ENCODE assay signal across 8 cellular contexts in the genomic region with DNA sequence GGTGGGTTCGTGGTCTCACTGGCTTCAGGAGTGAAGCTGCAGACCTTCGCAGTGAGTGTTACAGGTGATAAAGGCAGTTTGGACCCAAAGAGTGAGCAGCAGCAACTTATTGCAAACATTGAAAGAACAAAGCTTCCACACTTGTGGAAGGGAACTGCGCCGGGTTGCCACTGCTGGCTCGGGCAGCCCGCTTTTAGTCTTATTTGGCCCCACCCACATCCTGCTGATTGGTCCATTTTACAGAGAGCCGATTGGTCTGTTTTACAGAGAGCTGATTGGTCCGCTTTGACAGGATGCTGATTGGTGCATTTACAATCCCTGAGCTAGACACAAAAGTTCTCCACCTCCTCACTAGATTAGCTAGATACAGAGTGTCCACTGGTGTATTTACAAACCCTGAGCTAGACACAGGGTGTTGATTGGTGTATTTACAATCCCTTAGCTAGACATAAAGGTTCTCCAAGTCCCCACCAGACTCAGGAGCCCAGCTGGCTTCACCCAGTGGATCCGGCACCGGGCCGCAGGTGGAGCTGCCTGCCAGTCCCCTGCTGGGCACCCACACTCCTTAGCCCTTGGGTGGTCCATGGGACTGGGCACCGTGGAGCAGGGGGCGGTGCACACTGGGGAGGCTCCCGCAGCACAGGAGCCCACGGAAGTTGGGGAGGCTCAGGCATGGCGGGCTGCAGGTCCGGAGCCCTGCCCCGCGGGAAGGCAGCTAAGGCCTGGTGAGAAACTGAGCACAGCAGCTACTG. TPM values are rescaled to one million over a fixed set of nuclear protein-coding genes. Genes with fewer than 3 reads are reported as not detected.
DNase-seq lines count a peak whose midpoint lies in the region; ATAC-seq, FAIRE-seq and TF ChIP-seq lines count a peak whose summit lies in the region.
"Not testable (repeated sequence)": the region's sequence is repeated elsewhere in the genome, so short reads cannot be mapped to it uniquely, and the experiment has no call there.

No MANE protein-coding gene starts in this region.

- H3K23me2 ChIP-seq in H9 (ENCODE audit: insufficient read length, low read depth, low read length, poor library complexity, severe bottlenecking) = not testable (repeated sequence)

- H3K14ac ChIP-seq in H9 (ENCODE audit: insufficient read depth, low read length) = not testable (repeated sequence)

- in situ Hi-C loops in K562 (cut with MboI) = not testable (repeated sequence)

- DNase-seq in GM23338 (ENCODE audit: low spot score); H9; WTC11 (ENCODE audit: low spot score); astrocyte (ENCODE audit: low read depth); neural progenitor cell (ENCODE audit: low spot score): not testable (repeated sequence)
- DNase-seq in K562 (ENCODE audit: extremely low read depth in 1 of 4, low spot score in 3 of 4) = peak in 1 of 4 experiments; percentile 4
- DNase-seq in osteocyte (ENCODE audit: extremely low spot score, unreplicated experiment) = peak; percentile 80
- DNase-seq in testis = peak; percentile 71

- TF ChIP-seq RAD21 in K562 (CRISPR knock-in tag; conservative IDR thresholded peaks at IDR 0.05 in 1 of 2, IDR thresholded peaks at IDR 0.05 in 1 of 2) = not testable (repeated sequence)

- not testable (repeated sequence) for H3T11ph ChIP-seq in H9 (ENCODE audit: low read length)

- WGBS in H9 (ENCODE audit: extremely low coverage, insufficient read length, low lambda C conversion rate) = no CpG with 5 or more reads among the region's 19 CpGs
- 14% methylated on average over 14 of the region's 19 CpGs for WGBS in K562 (ENCODE audit: insufficient coverage, low coverage, missing lambda C conversion rate)
- 64 to 73% methylated on average over 11 to 12 of the region's 19 CpGs for WGBS in testis, 2 donors

- H3K9me1 ChIP-seq in K562 (ENCODE audit: control insufficient read depth, insufficient read depth, low read length) = not testable (repeated sequence)

- H3K9me2 ChIP-seq in GM23338 (ENCODE audit: insufficient read depth) = not testable (repeated sequence)

- not testable (repeated sequence) for H3K56ac ChIP-seq in H9 (ENCODE audit: insufficient read length, low read depth, low read length)

- H3K4ac ChIP-seq in H9 (ENCODE audit: low read depth, low read length) = not testable (repeated sequence)

- not testable (repeated sequence) for H3K23ac ChIP-seq in H9 (ENCODE audit: insufficient read length, low read depth, low read length)

- not testable (repeated sequence) for H2BK20ac ChIP-seq in H9 (ENCODE audit: low read depth, low read length, poor library complexity, severe bottlenecking)

- CTCF ChIA-PET in WTC11 (lab: Charles Lee) = interaction anchor here (2.0 kb wide), 1 partner anchor 84 kb away, joined by 8 read pairs; no protein-coding TSS in a partner anchor
- CTCF ChIA-PET in K562 (lab: Yijun Ruan, JAX; ENCODE audit: low intra/inter-chr PET ratio) = not testable (repeated sequence)

- not testable (repeated sequence) for BruUV-seq in K562 (replicated peaks; lab: Mats Ljungman, UMichigan)

- not testable (repeated sequence) for FAIRE-seq in astrocyte (lab: Jason Lieb, UNC); K562 (lab: Jason Lieb, UNC)

- H3K27ac Mint-ChIP-seq in GM23338 (peak overlapping the region; percentile 77; the same call in 1 of the 2 replicates), H9 (peak overlapping the region in 2 of 3 experiments; percentile 55 to 74; a peak in 3 of 7 replicates), WTC11 (0 out of 2 replicates have a peak overlapping the region, but pooled peaks have one; percentile 63), astrocyte (ENCODE audit: unreplicated experiment) (peak overlapping the region; percentile 8), neural progenitor cell (peak overlapping the region; percentile 87)
- H3K27ac Mint-ChIP-seq in osteocyte (ENCODE audit: unreplicated experiment) = not testable (repeated sequence)

- not testable (repeated sequence) for H3K36me3 Mint-ChIP-seq in GM23338 (ENCODE audit: low read depth); H9 (ENCODE audit: insufficient read depth in 1 of 3, low read depth in 3 of 3); WTC11; astrocyte (ENCODE audit: low read depth, unreplicated experiment); neural progenitor cell; osteocyte (ENCODE audit: unreplicated experiment)

- H3K9ac ChIP-seq in H9 (ENCODE audit: extremely low read depth, insufficient read length, low read length); astrocyte (ENCODE audit: low read length); K562 (ENCODE audit: insufficient read depth in 1 of 2, low read depth in 2 of 2, low read length in 2 of 2); neural progenitor cell: not testable (repeated sequence)

- H4K91ac ChIP-seq in H9 (ENCODE audit: insufficient read length, low read depth, low read length) = not testable (repeated sequence)

- not testable (repeated sequence) for H3K4me3 Mint-ChIP-seq in GM23338; H9; WTC11; astrocyte (ENCODE audit: unreplicated experiment); neural progenitor cell; osteocyte (ENCODE audit: unreplicated experiment)

- H3K4me3 ChIP-seq in GM23338; astrocyte (ENCODE audit: insufficient read depth, low read depth, low read length); K562; neural progenitor cell: not testable (repeated sequence)
- peak overlapping the region in 1 of 2 donors; percentile 38 for H3K4me3 ChIP-seq in testis

- H3K27me3 Mint-ChIP-seq in GM23338 (ENCODE audit: insufficient read depth, low read depth, poor library complexity); H9 (ENCODE audit: low read depth); WTC11 (ENCODE audit: low read depth); astrocyte (ENCODE audit: low read depth, unreplicated experiment); neural progenitor cell (ENCODE audit: insufficient read depth, low read depth): not testable (repeated sequence)
- peaks cover 16% of the 10 kb centered on the region for H3K27me3 Mint-ChIP-seq in osteocyte (ENCODE audit: unreplicated experiment)

- not testable (repeated sequence) for H2BK12ac ChIP-seq in H9 (ENCODE audit: insufficient read length, low read depth, low read length)

- not testable (repeated sequence) for H4K8ac ChIP-seq in H9 (replicated peaks; ENCODE audit: insufficient read length, low read depth, low read length)

- not testable (repeated sequence) for H2AFZ ChIP-seq in GM23338; H9 (ENCODE audit: low read length); astrocyte (ENCODE audit: low read depth, low read length); K562 (ENCODE audit: low read depth, low read length); neural progenitor cell (replicated peaks)

- H2BK15ac ChIP-seq in H9 (ENCODE audit: low read depth, low read length) = not testable (repeated sequence)

- not testable (repeated sequence) for H4K20me1 ChIP-seq in GM23338 (replicated peaks; ENCODE audit: insufficient read depth); H9 (ENCODE audit: control insufficient read depth, insufficient read depth, insufficient read length); astrocyte (ENCODE audit: insufficient read depth, low read length); K562 (replicated peaks; ENCODE audit: control insufficient read depth, insufficient read depth, low read length); neural progenitor cell (ENCODE audit: low read depth)

- TF ChIP-seq CTCF in GM23338 (conservative IDR thresholded peaks at IDR 0.05; ENCODE audit: low read depth in 2 of 2); H9 (conservative IDR thresholded peaks at IDR 0.05); WTC11 (IDR thresholded peaks at IDR 0.05); astrocyte (IDR thresholded peaks at IDR 0.05; ENCODE audit: insufficient read depth, low read depth, low read length); K562 (IDR thresholded peaks at IDR 0.05 in 2 of 3, conservative IDR thresholded peaks at IDR 0.05 in 1 of 3; ENCODE audit: insufficient read depth in 2 of 3, low read depth in 1 of 3, low read length in 3 of 3); neural progenitor cell (IDR thresholded peaks at IDR 0.05); osteocyte (IDR thresholded peaks at IDR 0.05); testis (IDR thresholded peaks at IDR 0.05): not testable (repeated sequence)

- H3K27ac ChIP-seq in GM23338 (ENCODE audit: low read depth); H9 (ENCODE audit: insufficient read length, low read depth, low read length); astrocyte (ENCODE audit: low read depth, low read length); K562 (ENCODE audit: extremely low read depth, low read depth, low read length); neural progenitor cell; testis: not testable (repeated sequence)

- not testable (repeated sequence) for H3K9me3 Mint-ChIP-seq in GM23338; H9; WTC11; astrocyte (ENCODE audit: unreplicated experiment); neural progenitor cell; osteocyte (ENCODE audit: unreplicated experiment)

- not testable (repeated sequence) for H2BK5ac ChIP-seq in H9 (ENCODE audit: insufficient read length, low read length)

- TF ChIP-seq EP300 in K562 (IDR thresholded peaks at IDR 0.05; ENCODE audit: low read length) = not testable (repeated sequence)

- not testable (repeated sequence) for H3K4me2 ChIP-seq in GM23338; H9 (ENCODE audit: insufficient read depth, insufficient read length, low read length); astrocyte (ENCODE audit: low read length); neural progenitor cell
- peak overlapping the region; percentile 41 for H3K4me2 ChIP-seq in K562 (ENCODE audit: insufficient read depth, low read length)

- not testable (repeated sequence) for H3K9me3 ChIP-seq in H9 (ENCODE audit: control insufficient read depth, low read depth, low read length); astrocyte (ENCODE audit: insufficient read depth, low read depth, low read length); K562 (replicated peaks; ENCODE audit: control insufficient read depth, insufficient read depth, low read depth, low read length); neural progenitor cell (ENCODE audit: low read depth); testis

- H3K79me1 ChIP-seq in H9 (ENCODE audit: insufficient read depth, low read depth, low read length, poor library complexity, severe bottlenecking) = not testable (repeated sequence)

- peaks cover 30% of the 10 kb centered on the region for H3K4me1 Mint-ChIP-seq in GM23338
- H3K4me1 Mint-ChIP-seq in H9 = peaks cover 22 to 28% of the 10 kb centered on the region in 2 experiments
- H3K4me1 Mint-ChIP-seq in WTC11 = peaks cover 31% of the 10 kb centered on the region
- not testable (repeated sequence) for H3K4me1 Mint-ChIP-seq in astrocyte (ENCODE audit: low read depth, unreplicated experiment); osteocyte (ENCODE audit: unreplicated experiment)
- peaks cover 27% of the 10 kb centered on the region for H3K4me1 Mint-ChIP-seq in neural progenitor cell

- H2BK120ac ChIP-seq in H9 (ENCODE audit: low read depth, low read length, poor library complexity, severe bottlenecking) = not testable (repeated sequence)

- H3K18ac ChIP-seq in H9 (ENCODE audit: insufficient read length, low read depth, low read length) = not testable (repeated sequence)

- H3K79me2 ChIP-seq in GM23338 (replicated peaks; ENCODE audit: insufficient read depth); H9 (ENCODE audit: insufficient read depth, low read length); astrocyte (ENCODE audit: insufficient read depth, low read length); K562 (ENCODE audit: control insufficient read depth, insufficient read depth, low read length); neural progenitor cell (ENCODE audit: low read depth): not testable (repeated sequence)

- POLR2A ChIA-PET in WTC11 (lab: Charles Lee) = not testable (repeated sequence)
- POLR2A ChIA-PET in K562 (lab: Yijun Ruan, JAX) = interaction anchor here (0.7 to 0.8 kb wide), 2 partner anchors 9 to 44 kb away, joined by 3 to 4 read pairs; no protein-coding TSS in a partner anchor

- not testable (repeated sequence) for ATAC-seq in GM23338, WTC11
- ATAC-seq in K562 = peak; percentile 56

- not testable (repeated sequence) for H2AK5ac ChIP-seq in H9 (ENCODE audit: insufficient read length, low read length)

- H3K4me1 ChIP-seq in GM23338 (ENCODE audit: insufficient read depth) = 0 out of 2 replicates have a peak, but pooled peaks cover 11% of the 10 kb centered on the region
- H3K4me1 ChIP-seq in H9 (ENCODE audit: insufficient read depth, low read length); astrocyte (ENCODE audit: insufficient read depth, low read length); K562 (replicated peaks in 1 of 2; ENCODE audit: control insufficient read depth in 2 of 2, insufficient read depth in 2 of 2, low read length in 2 of 2); neural progenitor cell; testis: not testable (repeated sequence)

- not testable (repeated sequence) for TF ChIP-seq POLR2A in K562 (conservative IDR thresholded peaks at IDR 0.05); testis (IDR thresholded peaks at IDR 0.05)

- H3K27me3 ChIP-seq in GM23338 (ENCODE audit: insufficient read depth); H9 (ENCODE audit: insufficient read depth, low read length); astrocyte (ENCODE audit: insufficient read depth, low read length); neural progenitor cell; testis: not testable (repeated sequence)
- peaks cover 33 to 59% of the 10 kb centered on the region in 2 experiments for H3K27me3 ChIP-seq in K562 (ENCODE audit: control insufficient read depth in 2 of 2, insufficient read depth in 2 of 2, low read length in 2 of 2)

- H4K5ac ChIP-seq in H9 (ENCODE audit: insufficient read length, low read depth, low read length) = not testable (repeated sequence)

- not testable (repeated sequence) for H3K36me3 ChIP-seq in GM23338 (ENCODE audit: insufficient read depth); astrocyte (ENCODE audit: insufficient read depth, low read length); K562 (ENCODE audit: control insufficient read depth, insufficient read depth, low read length); neural progenitor cell; testis (ENCODE audit: low read depth, missing control alignments)

- intact Hi-C loops in K562 (cut with micrococcal nuclease); testis (cut with DNase I; ENCODE audit: low total_unique reads): not testable (repeated sequence)

- H3F3A ChIP-seq in GM23338 (replicated peaks; ENCODE audit: low read depth); neural progenitor cell (ENCODE audit: low read depth): not testable (repeated sequence)

RNA-seq across cellular contexts. Expression of a gene that starts 45.2 kb away (rescaled TPM):
- total RNA-seq in GM23338 (2014; rRNA removed; shearing (Covaris generic)) = 9.7 and 11.0 TPM in 2 replicates
- polyA plus RNA-seq in GM23338 (2016; fragmentation: Nextera tagmentation; extraction: Ambion mirVana) = 10.0 and 10.5 TPM in 2 replicates
- total RNA-seq in H9 (2021) = 6.9 and 7.8 TPM in 2 replicates
- total RNA-seq in WTC11 (2021) = 6.6 to 8.5 TPM (median 8.0 TPM) in 3 replicates
- total RNA-seq in astrocyte = 8.2 and 8.3 TPM in 2 replicates
- 4.2 and 4.7 TPM in 2 replicates for total RNA-seq in K562 (2011; cell fraction: chromatin; rRNA removed; ENCODE audit: low replicate concordance)
- 6.4 and 7.8 TPM in 2 replicates for total RNA-seq in K562 (2011; cell fraction: nucleolus; rRNA removed)
- 6.1 and 6.6 TPM in 2 replicates for total RNA-seq in K562 (2011; cell fraction: nucleoplasm; rRNA removed)
- 8.4 and 8.7 TPM in 2 replicates for total RNA-seq in K562 (2014; rRNA removed)
- 4.9 and 5.4 TPM in 2 replicates for total RNA-seq in K562 (2014; rRNA removed; fragmentation: Illumina TruSeq; extraction: Trizol)
- 6.1 and 6.8 TPM in 2 replicates for total RNA-seq in K562 (2015; rRNA removed; fragmentation: Illumina TruSeq; extraction: Trizol)
- total RNA-seq in K562 (2021) = 5.2 and 5.6 TPM in 2 replicates
- 4.1 TPM in 2 replicates for polyA plus RNA-seq in K562 (2011; rRNA removed)
- polyA plus RNA-seq in K562 (2011; cell fraction: cytosol; rRNA removed) = 4.2 and 5.5 TPM in 2 replicates
- polyA plus RNA-seq in K562 (2011; cell fraction: nucleus; rRNA removed) = 2.9 and 3.7 TPM in 2 replicates
- 4.1 and 5.1 TPM in 2 replicates for polyA plus RNA-seq in K562 (2012)
- 5.5 and 6.5 TPM in 2 replicates for polyA plus RNA-seq in K562 (2014; fragmentation: Illumina TruSeq; extraction: Trizol)
- polyA plus RNA-seq in K562 (2014; fragmentation: Nextera tagmentation; extraction: Ambion mirVana) = under 1 TPM; 0.92 to 0.93 TPM
- 6.2 and 6.5 TPM in 2 replicates for polyA plus RNA-seq in K562 (2014; rRNA removed)
- 2.5 and 2.7 TPM in 2 replicates for polyA minus RNA-seq in K562 (2011; rRNA and poly(A)+ RNA removed)
- polyA minus RNA-seq in K562 (2011; cell fraction: cytosol; rRNA and poly(A)+ RNA removed) = 2.2 and 2.9 TPM in 2 replicates
- 1.6 and 3.8 TPM in 2 replicates for polyA minus RNA-seq in K562 (2011; cell fraction: nucleus; rRNA and poly(A)+ RNA removed)
- total RNA-seq in neural progenitor cell (ENCODE audit: low replicate concordance) = 15.6 and 16.1 TPM in 2 replicates
- 9.9 and 10.0 TPM in 2 replicates for total RNA-seq in osteocyte
- total RNA-seq in testis = 10 to 100 TPM; 18.9 to 24.8 TPM
- polyA plus RNA-seq in testis (ENCODE audit: insufficient read depth, low read depth, low replicate concordance) = 17.8 TPM
